ENCODE assay signal across 37 cellular contexts in genomic region chr3:10513306-10513705, GRCh38. TPM values are rescaled to one million over a fixed set of nuclear protein-coding genes. Genes with fewer than 3 reads are reported as not detected.
"Had no signal": no experiment of that assay in that cellular context is flagged by ENCODE, and none has a peak within 500 bp of the region (broad histone marks: within the 10 kb centered on the region; RNA-seq: fewer than 3 reads in every experiment).

No MANE protein-coding gene starts in this region.

- H3K9me3 Mint-ChIP-seq: activated naive CD4-positive, alpha-beta T cell treated with anti-CD3 and anti-CD28 coated beads for 36 hours; activated naive CD8-positive, alpha-beta T cell treated with anti-CD3 and anti-CD28 coated beads for 36 hours; activated T-cell treated with anti-CD3 and anti-CD28 coated beads, Interleukin-2, amount 50 U/mL, for 24 hours; activated T-helper 2 cell treated with anti-CD3 and anti-CD28 coated beads, Interferon-gamma antibody, Interleukin-2, Interleukin-4, amounts not matched to agents 10 μg/mL and 5 μg/mL and 100 μg/mL, durations not matched to agents 14 hours and 24 hours and 36 hours; central memory CD8-positive, alpha-beta T cell had no signal

- DNase-seq: activated CD4-positive, alpha-beta T cell treated with anti-CD3 and anti-CD28 coated beads for 1 hour; activated CD4-positive, alpha-beta T cell treated with anti-CD3 and anti-CD28 coated beads for 48 hours; activated CD4-positive, alpha-beta T cell treated with anti-CD3 and anti-CD28 coated beads, Interleukin-2, amount 50 U/mL, for 4 hours; activated CD4-positive, CD25-positive, alpha-beta regulatory T cell; activated CD8-positive, alpha-beta T cell treated with anti-CD3 and anti-CD28 coated beads, Interleukin-2, amount 10 ng/mL, durations not matched to agents 7 days and 5 days; activated gamma-delta T cell treated with Interleukin-2 at 50 U/mL for 16 hours; activated naive CD4-positive, alpha-beta T cell treated with anti-CD3 and anti-CD28 coated beads for 36 hours; activated naive CD8-positive, alpha-beta T cell treated with anti-CD3 and anti-CD28 coated beads for 36 hours; activated T-cell treated with anti-CD3 and anti-CD28 coated beads, Interleukin-2, amount 50 U/mL, for 24 hours; amniotic stem cell; MM.1S; MV-4-11; NCI-H1092; NCI-H1436 treated with DMSO at 0.1 percent for 48 hours; NCI-H187; NCI-H2029 treated with DMSO at 0.1 percent for 48 hours; NCI-H2107; NCI-H2171; NCI-H510A; NCI-H526; NCI-H748 treated with DMSO at 0.1 percent for 48 hours; NK-92 treated with Interleukin-12 subunit alpha and Interleukin-12 subunit beta, amount 100 ng/mL, for 24 hours; PC-3; Right ventricle myocardium superior; RPMI8226; SW 1271; T-helper 1 cell; T1000; WERI-Rb-1 had no signal

- H3K9me3 ChIP-seq: ascending aorta, Peyer's patch had no signal

- H3K36me3 Mint-ChIP-seq: activated naive CD8-positive, alpha-beta T cell treated with anti-CD3 and anti-CD28 coated beads for 36 hours had no signal

- H3K36me3 ChIP-seq: ascending aorta, cardiac muscle cell, Peyer's patch, WERI-Rb-1 had no signal

- H3K27me3 Mint-ChIP-seq: activated T-cell treated with anti-CD3 and anti-CD28 coated beads, Interleukin-2, amount 50 U/mL, for 24 hours had no signal

- H3K4me3 ChIP-seq: ascending aorta, cardiac muscle cell, Peyer's patch had no signal

- H3K4me3 Mint-ChIP-seq: activated CD8-positive, alpha-beta T cell treated with anti-CD3 and anti-CD28 coated beads, Interleukin-2, amount 10 ng/mL, durations not matched to agents 7 days and 5 days; activated naive CD4-positive, alpha-beta T cell treated with anti-CD3 and anti-CD28 coated beads for 36 hours; activated naive CD8-positive, alpha-beta T cell treated with anti-CD3 and anti-CD28 coated beads for 36 hours; activated T-cell treated with anti-CD3 and anti-CD28 coated beads, Interleukin-2, amount 50 U/mL, for 24 hours; central memory CD8-positive, alpha-beta T cell had no signal

- H3K4me1 Mint-ChIP-seq: activated naive CD8-positive, alpha-beta T cell treated with anti-CD3 and anti-CD28 coated beads for 36 hours; central memory CD8-positive, alpha-beta T cell had no signal

- H3K27ac ChIP-seq: ascending aorta, cardiac muscle cell, KMS-11, Peyer's patch, WERI-Rb-1 had no signal

- H3K4me1 ChIP-seq: ascending aorta, Peyer's patch had no signal

- H3K27ac Mint-ChIP-seq: activated CD8-positive, alpha-beta T cell treated with anti-CD3 and anti-CD28 coated beads, Interleukin-2, amount 10 ng/mL, durations not matched to agents 7 days and 5 days; activated naive CD4-positive, alpha-beta T cell treated with anti-CD3 and anti-CD28 coated beads for 36 hours; activated naive CD8-positive, alpha-beta T cell treated with anti-CD3 and anti-CD28 coated beads for 36 hours; activated T-cell treated with anti-CD3 and anti-CD28 coated beads, Interleukin-2, amount 50 U/mL, for 24 hours; activated T-helper 2 cell treated with anti-CD3 and anti-CD28 coated beads, Interferon-gamma antibody, Interleukin-2, Interleukin-4, amounts not matched to agents 10 μg/mL and 5 μg/mL and 100 μg/mL, durations not matched to agents 14 hours and 24 hours and 36 hours had no signal

- H3K27me3 ChIP-seq: ascending aorta, cardiac muscle cell, Peyer's patch had no signal

RNA-seq across cellular contexts. Expression of gene ATP2B2, which starts 7.9 kb away (rescaled TPM):
- total RNA-seq: activated CD8-positive, alpha-beta T cell treated with anti-CD3 and anti-CD28 coated beads, Interleukin-2, amount 10 ng/mL, durations not matched to agents 7 days and 5 days; activated naive CD4-positive, alpha-beta T cell treated with anti-CD3 and anti-CD28 coated beads for 36 hours; activated naive CD8-positive, alpha-beta T cell treated with anti-CD3 and anti-CD28 coated beads for 36 hours; activated T-helper 2 cell treated with anti-CD3 and anti-CD28 coated beads, Interferon-gamma antibody, Interleukin-2, Interleukin-4, amounts not matched to agents 10 μg/mL and 5 μg/mL and 100 μg/mL, durations not matched to agents 14 hours and 24 hours and 36 hours; ascending aorta; LHCN-M2; PC-3; Peyer's patch; Right ventricle myocardium superior; T-helper 2 cell treated with Interferon-gamma antibody and Interleukin-4, amounts not matched to agents 100 ng/mL and 5 ng/mL, for 36 hours had no signal
